ENCODE assay signal across 1 cellular context in the genomic region with DNA sequence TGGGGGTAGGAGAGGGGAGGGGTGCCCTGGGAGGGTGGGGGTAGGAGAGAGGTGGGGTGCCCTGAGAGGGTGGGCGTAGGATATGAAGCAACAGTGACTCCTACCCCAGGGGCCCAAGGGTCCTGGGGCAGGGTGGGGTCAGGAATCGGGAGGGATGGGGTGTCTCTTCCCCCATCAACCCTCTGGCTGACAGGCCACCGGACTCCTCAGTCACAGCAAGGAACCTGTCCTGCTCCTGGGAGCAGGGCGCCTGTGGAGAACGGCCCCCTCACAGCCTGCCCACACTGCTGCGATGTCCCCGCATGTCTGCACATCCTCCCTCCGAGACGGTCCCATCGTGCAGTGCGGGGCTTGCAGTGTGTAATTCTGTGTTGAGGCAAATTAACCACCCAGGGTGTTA.
TF ChIP-seq lines count a peak whose summit lies in the region.

No MANE protein-coding gene starts in this region.

TF ChIP-seq in IMR-90, 13 proteins besides CTCF, POLR2A, EP300 and RAD21:
- TF ChIP-seq CHD1 (IDR thresholded peaks at IDR 0.05; ENCODE audit: low read depth, low read length) (no peak), MAFK (IDR thresholded peaks at IDR 0.05; ENCODE audit: low read depth, low read length) (no peak), BHLHE40 (IDR thresholded peaks at IDR 0.05; ENCODE audit: low read depth, low read length) (no peak), NFE2L2 (IDR thresholded peaks at IDR 0.05; ENCODE audit: low read depth, low read length) (no peak), RCOR1 (IDR thresholded peaks at IDR 0.05; ENCODE audit: insufficient replicate concordance, low read length) (no peak), MAZ (IDR thresholded peaks at IDR 0.05; ENCODE audit: borderline replicate concordance, low read depth, low read length) (no peak), MXI1 (IDR thresholded peaks at IDR 0.05; ENCODE audit: borderline replicate concordance, low read depth, low read length) (no peak), CEBPB (IDR thresholded peaks at IDR 0.05; ENCODE audit: low read depth, low read length) (no peak), RFX5 (IDR thresholded peaks at IDR 0.05; ENCODE audit: low read depth, low read length) (no peak), SMC3 (IDR thresholded peaks at IDR 0.05; ENCODE audit: low read depth, low read length) (no peak), FOS (IDR thresholded peaks at IDR 0.05; ENCODE audit: low read depth, low read length) (no peak), USF2 (IDR thresholded peaks at IDR 0.05; ENCODE audit: low read depth, low read length) (no peak)
- TF ChIP-seq, protein P1, sequence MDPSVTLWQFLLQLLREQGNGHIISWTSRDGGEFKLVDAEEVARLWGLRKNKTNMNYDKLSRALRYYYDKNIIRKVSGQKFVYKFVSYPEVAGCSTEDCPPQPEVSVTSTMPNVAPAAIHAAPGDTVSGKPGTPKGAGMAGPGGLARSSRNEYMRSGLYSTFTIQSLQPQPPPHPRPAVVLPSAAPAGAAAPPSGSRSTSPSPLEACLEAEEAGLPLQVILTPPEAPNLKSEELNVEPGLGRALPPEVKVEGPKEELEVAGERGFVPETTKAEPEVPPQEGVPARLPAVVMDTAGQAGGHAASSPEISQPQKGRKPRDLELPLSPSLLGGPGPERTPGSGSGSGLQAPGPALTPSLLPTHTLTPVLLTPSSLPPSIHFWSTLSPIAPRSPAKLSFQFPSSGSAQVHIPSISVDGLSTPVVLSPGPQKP (IDR thresholded peaks at IDR 0.05; ENCODE audit: borderline replicate concordance, low read depth, low read length), result no peak
